In genomic region chr19:3407556-3408516, GRCh38 we compare ENCODE assay signal across 9 cellular contexts. TPM values are rescaled to one million over a fixed set of nuclear protein-coding genes. Genes with fewer than 3 reads are reported as not detected.
DNase-seq lines count a peak whose midpoint lies in the region; ATAC-seq and TF ChIP-seq lines count a peak whose summit lies in the region.
"Had no signal": no experiment of that assay in that cellular context is flagged by ENCODE, and none has a peak within 500 bp of the region (broad histone marks: within the 10 kb centered on the region; RNA-seq: fewer than 3 reads in every experiment).

No MANE protein-coding gene starts in this region.

- H3K36me3 ChIP-seq in HEK293 (ENCODE audit: control insufficient read depth in 2 of 2, insufficient read depth in 1 of 2, low read length in 2 of 2): peaks cover 0 to 1% of the 10 kb centered on the region in 2 experiments; a peak in 2 of 3 replicates
- H3K36me3 ChIP-seq in duodenal mucosa (ENCODE audit: control insufficient read depth in 1 of 2, insufficient read depth in 2 of 2, low read length in 2 of 2): no peaks in the 10 kb centered on the region
- H3K36me3 ChIP-seq in lower lobe of right lung: peaks cover 17% of the 10 kb centered on the region
- H3K36me3 ChIP-seq in spleen: peaks cover 0 to 58% (median 0%) of the 10 kb centered on the region in 6 donors

- H3K4me1 ChIP-seq in HEK293 (ENCODE audit: control insufficient read depth, insufficient read depth, low read length) (no peaks in the 10 kb centered on the region), duodenal mucosa (ENCODE audit: control insufficient read depth in 1 of 2, insufficient read depth in 2 of 2, low read length in 2 of 2) (no peaks in the 10 kb centered on the region), lower lobe of right lung (peaks cover 57% of the 10 kb centered on the region), spleen (peaks cover 7 to 72% (median 41%) of the 10 kb centered on the region in 6 donors)

- 75 to 87% (median 78%) methylated on average over 25 to 27 of the region's 27 CpGs for WGBS in spleen, 5 donors

- H3K27me3 ChIP-seq in duodenal mucosa (ENCODE audit: control insufficient read depth in 1 of 2, insufficient read depth in 2 of 2, low read length in 2 of 2) (no peaks in the 10 kb centered on the region), lower lobe of right lung (ENCODE audit: low read depth) (no peaks in the 10 kb centered on the region), spleen (replicated peaks in 1 of 7) (no peaks in the 10 kb centered on the region)

- H3K9me3 ChIP-seq in HEK293 (ENCODE audit: control insufficient read depth, insufficient read depth, low read depth, low read length): no peaks in the 10 kb centered on the region
- no peaks in the 10 kb centered on the region for H3K9me3 ChIP-seq in duodenal mucosa (ENCODE audit: control insufficient read depth in 1 of 2, low read length in 2 of 2)
- no peaks in the 10 kb centered on the region for H3K9me3 ChIP-seq in lower lobe of right lung
- no peaks in the 10 kb centered on the region for H3K9me3 ChIP-seq in spleen

- CTCF ChIA-PET in HEK293 (lab: Yijun Ruan, JAX): interaction anchor here (1.1 kb wide), 1 partner anchor 62 kb away, joined by 3 read pairs; no protein-coding TSS in a partner anchor

- POLR2A ChIA-PET in HEK293 (lab: Yijun Ruan, JAX): no interaction called here

- ATAC-seq in lower lobe of right lung: no peak
- no peak for ATAC-seq in HG03139 (IDR thresholded peaks at IDR 0.05; ENCODE audit: unreplicated experiment)

- TF ChIP-seq CTCF in HEK293 (tag by site-specific recombination; IDR thresholded peaks at IDR 0.05) (no peak), lower lobe of right lung (IDR thresholded peaks at IDR 0.05) (no peak), spleen (IDR thresholded peaks at IDR 0.05 in 8 of 11, conservative IDR thresholded peaks at IDR 0.05 in 3 of 11) (no peak)

- DNase-seq in lower lobe of right lung (no peak), spleen (no peak), NCI-H146 (lab: John Stamatoyannopoulos, UW) (no peak), NCI-H1436 (lab: John Stamatoyannopoulos, UW) (no peak), MV-4-11 (lab: John Stamatoyannopoulos, UW) (no peak)
- DNase-seq: COR-L47 had no signal

- intact Hi-C loops in lower lobe of right lung (cut with DNase I): no loop called here
- intact Hi-C loops in spleen (cut with DNase I; ENCODE audit: low total_unique reads): no loop called here

- H3K27ac ChIP-seq in HEK293 (ENCODE audit: extremely low read depth, low read depth, low read length): no peak overlapping the region
- H3K27ac ChIP-seq in duodenal mucosa (ENCODE audit: low read depth, low read length): peak overlapping the region; percentile 50
- H3K27ac ChIP-seq in lower lobe of right lung: peak overlapping the region; percentile 68
- peak overlapping the region; percentile 7 to 99 (median 65) for H3K27ac ChIP-seq in spleen

- H3K4me3 ChIP-seq in HEK293 (ENCODE audit: low read depth, low read length) (no peak overlapping the region), duodenal mucosa (ENCODE audit: low read depth in 1 of 2, low read length in 2 of 2) (no peak overlapping the region), lower lobe of right lung (peak overlapping the region; percentile 4), spleen (no peak overlapping the region)

- no peak overlapping the region for H3K9ac ChIP-seq in duodenal mucosa (ENCODE audit: low read depth in 1 of 2, low read length in 2 of 2)

- no peak for TF ChIP-seq POLR2A in spleen (IDR thresholded peaks at IDR 0.05)

TF ChIP-seq in HEK293, 187 proteins besides CTCF, POLR2A, EP300 and RAD21:
- TF ChIP-seq ZNF341 (tag by site-specific recombination; IDR thresholded peaks at IDR 0.05; ENCODE audit: low read depth) (peak; percentile 58), PRDM4 (tag by site-specific recombination; IDR thresholded peaks at IDR 0.05) (no peak), ZBTB8A (tag by site-specific recombination; IDR thresholded peaks at IDR 0.05) (no peak), ZNF157 (tag by site-specific recombination; IDR thresholded peaks at IDR 0.05) (no peak)

RNA-seq across cellular contexts. Expression of gene NFIC, which starts 41.5 kb away (rescaled TPM):
- total RNA-seq in lower lobe of right lung (132 TPM), spleen (100 to 1,000 TPM in 2 of 7 donors, 10 to 100 TPM in 5; 65.4 to 125 (median 77.1) TPM)
- 10 to 100 TPM in 1 of 3 donors, 1 to 10 TPM in 2; 4.1 to 23.4 (median 4.2) TPM for polyA plus RNA-seq in spleen
